Comparison of ENCODE assay signal across 18 cellular contexts in the genomic region with DNA sequence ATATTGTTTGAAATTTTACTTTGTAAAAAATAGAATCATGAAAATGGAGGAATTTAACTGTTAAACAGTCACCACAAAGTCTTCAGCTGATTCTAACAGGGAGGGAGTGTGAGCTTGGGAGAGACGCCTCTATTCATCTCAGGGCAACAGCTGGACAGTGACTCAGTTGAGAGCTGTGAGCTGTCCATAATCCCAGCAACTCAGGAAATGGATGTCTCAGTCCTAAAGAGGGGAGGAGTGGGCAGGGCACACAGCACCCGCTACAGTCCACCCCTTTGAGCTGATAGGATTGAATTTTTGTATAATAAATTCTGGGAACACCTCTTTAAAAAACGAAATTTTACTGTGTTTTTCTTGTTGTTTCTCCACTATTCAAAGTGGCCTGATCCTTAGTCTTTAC.
DNase-seq lines count a peak whose midpoint lies in the region; ATAC-seq, FAIRE-seq and TF ChIP-seq lines count a peak whose summit lies in the region.
"Had no signal": no experiment of that assay in that cellular context is flagged by ENCODE, and none has a peak within 500 bp of the region (broad histone marks: within the 10 kb centered on the region; RNA-seq: fewer than 3 reads in every experiment).

No MANE protein-coding gene starts in this region.

- H3K36me3 ChIP-seq in endothelial cell of umbilical vein (ENCODE audit: control insufficient read depth in 2 of 2, extremely low read depth in 1 of 2, insufficient read depth in 2 of 2, low read length in 2 of 2), result no peaks in the 10 kb centered on the region
- H3K36me3 ChIP-seq: ovary had no signal

- no peak overlapping the region for H3K4me2 ChIP-seq in endothelial cell of umbilical vein (ENCODE audit: insufficient read depth, low read length)
- H3K4me2 ChIP-seq: PC-9 had no signal

- no peak for TF ChIP-seq CTCF in endothelial cell of umbilical vein (IDR thresholded peaks at IDR 0.05; ENCODE audit: extremely low read depth in 1 of 2, insufficient read depth in 1 of 2, low read depth in 1 of 2, low read length in 2 of 2)
- TF ChIP-seq CTCF in endothelial cell (IDR thresholded peaks at IDR 0.05; ENCODE audit: unreplicated experiment), result no peak

- H3K27ac ChIP-seq in endothelial cell of umbilical vein (ENCODE audit: insufficient read depth, low read depth, low read length), result no peak overlapping the region
- H3K27ac ChIP-seq: HL-60, ovary, PC-9 had no signal

- DNase-seq in EL, result peak; percentile 74
- peak; percentile 44 for DNase-seq in RCC 7860 (ENCODE audit: low spot score)
- peak; percentile 12 for DNase-seq in endothelial cell of umbilical vein (ENCODE audit: low read depth, low spot score)
- peak; percentile 88 for DNase-seq in non-pigmented ciliary epithelial cell (ENCODE audit: low read depth)
- no peak for DNase-seq in erythroblast (lab: John Stamatoyannopoulos, UW)
- no peak for DNase-seq in endothelial cell (ENCODE audit: low spot score)
- DNase-seq in epidermal melanocyte (ENCODE audit: insufficient read length, low spot score), result no peak
- DNase-seq: activated CD4-positive, CD25-positive, alpha-beta regulatory T cell; activated effector memory CD4-positive, alpha-beta T cell treated with anti-CD3 and anti-CD28 coated beads, Interleukin-2, amount 50 U/mL, for 16 hours; CD4-positive, alpha-beta memory T cell; effector CD8-positive, alpha-beta T cell; NCI-H187; NCI-H524 treated with DMSO at 0.1 percent for 48 hours; ovary; PC-9; stimulated activated naive CD8-positive, alpha-beta T cell treated with anti-CD3 and anti-CD28 coated beads, Interleukin-15, Interleukin-2, amounts not matched to agents 100 U/mL and 50 U/mL, for 24 hours had no signal

- intact Hi-C loops in endothelial cell of umbilical vein (cut with micrococcal nuclease), result no loop called here

- no peaks in the 10 kb centered on the region for H3K9me3 Mint-ChIP-seq in endothelial cell (ENCODE audit: unreplicated experiment)

- H3K27ac Mint-ChIP-seq in endothelial cell (ENCODE audit: unreplicated experiment), result no peak overlapping the region

- no peak overlapping the region for H2AFZ ChIP-seq in endothelial cell of umbilical vein (ENCODE audit: low read depth, low read length)
- H2AFZ ChIP-seq: PC-9 had no signal

- H3K79me2 ChIP-seq in endothelial cell of umbilical vein (ENCODE audit: control insufficient read depth, insufficient read depth, low read length), result no peaks in the 10 kb centered on the region

- no peak for ATAC-seq in HG03280 (IDR thresholded peaks at IDR 0.05; ENCODE audit: unreplicated experiment)
- ATAC-seq: stimulated activated naive CD8-positive, alpha-beta T cell treated with anti-CD3 and anti-CD28 coated beads, Interleukin-15, Interleukin-2, amounts not matched to agents 100 U/mL and 50 U/mL, for 24 hours had no signal

- no peak overlapping the region for H3K9ac ChIP-seq in endothelial cell of umbilical vein (replicated peaks; ENCODE audit: extremely low read depth, insufficient read depth, low read length)

- no peaks in the 10 kb centered on the region for H4K20me1 ChIP-seq in endothelial cell of umbilical vein (replicated peaks; ENCODE audit: control insufficient read depth, extremely low read depth, insufficient read depth, low read length)

- H3K27me3 ChIP-seq in endothelial cell of umbilical vein (ENCODE audit: control insufficient read depth in 2 of 2, insufficient read depth in 2 of 2, low read length in 2 of 2), result no peaks in the 10 kb centered on the region
- H3K27me3 ChIP-seq: ovary had no signal

- H3K4me1 ChIP-seq in endothelial cell of umbilical vein (ENCODE audit: control insufficient read depth, extremely low read depth, insufficient read depth, low read length), result no peaks in the 10 kb centered on the region

- FAIRE-seq in RCC 7860 (lab: Jason Lieb, UNC) (no peak), endothelial cell of umbilical vein (lab: Jason Lieb, UNC) (no peak)

- no peaks in the 10 kb centered on the region for H3K9me3 ChIP-seq in endothelial cell of umbilical vein (replicated peaks; ENCODE audit: control insufficient read depth, insufficient read depth, low read length)
- H3K9me3 ChIP-seq: ovary had no signal

- POLR2A ChIA-PET in endothelial cell of umbilical vein (lab: Charles Lee), result no interaction called here

- H3K4me3 Mint-ChIP-seq in endothelial cell (ENCODE audit: unreplicated experiment), result no peak overlapping the region
- H3K4me3 Mint-ChIP-seq: CD4-positive, alpha-beta memory T cell had no signal

- H3K4me3 ChIP-seq in endothelial cell of umbilical vein (replicated peaks in 1 of 3; ENCODE audit: insufficient read depth in 1 of 3, low read depth in 1 of 3, low read length in 3 of 3), result no peak overlapping the region
- H3K4me3 ChIP-seq: ovary, PC-9 had no signal

- no peaks in the 10 kb centered on the region for H3K4me1 Mint-ChIP-seq in endothelial cell (ENCODE audit: unreplicated experiment)
- H3K4me1 Mint-ChIP-seq: CD4-positive, alpha-beta memory T cell had no signal

- TF ChIP-seq POLR2A in endothelial cell of umbilical vein (IDR thresholded peaks at IDR 0.05; ENCODE audit: low read depth, low read length) (no peak), erythroblast (IDR thresholded peaks at IDR 0.05; ENCODE audit: low read length) (no peak)

- H3K9me1 ChIP-seq in endothelial cell of umbilical vein (replicated peaks; ENCODE audit: control insufficient read depth, extremely low read depth, insufficient read depth, low read length), result no peaks in the 10 kb centered on the region

- CTCF ChIA-PET in endothelial cell of umbilical vein (lab: Charles Lee), result no interaction called here

- dilution Hi-C loops in endothelial cell of umbilical vein (cut with MboI; ENCODE audit: extremely low pct_ligation_motif_present, low sequenced_read_pairs), result no loop called here

- no TSS peak for BruUV-seq in endothelial cell of umbilical vein (replicated peaks; lab: Mats Ljungman, UMichigan)

- H3K36me3 Mint-ChIP-seq in endothelial cell (ENCODE audit: low read depth, unreplicated experiment), result no peaks in the 10 kb centered on the region
- H3K36me3 Mint-ChIP-seq: CD4-positive, alpha-beta memory T cell had no signal

- no peaks in the 10 kb centered on the region for H3K27me3 Mint-ChIP-seq in endothelial cell (ENCODE audit: unreplicated experiment)
- H3K27me3 Mint-ChIP-seq: CD4-positive, alpha-beta memory T cell had no signal

TF ChIP-seq in endothelial cell of umbilical vein, 7 proteins besides CTCF, POLR2A, EP300 and RAD21:
- peak; percentile 12 for TF ChIP-seq GATA2 (IDR thresholded peaks at IDR 0.05; ENCODE audit: insufficient read depth, insufficient read length, low read depth, low read length)
- no peak for TF ChIP-seq JUN (IDR thresholded peaks at IDR 0.05; ENCODE audit: borderline replicate concordance, insufficient read depth, insufficient read length, low read depth)
- peak; percentile 78 for TF ChIP-seq FOS (IDR thresholded peaks at IDR 0.05; ENCODE audit: borderline replicate concordance, insufficient read depth, low read length)

Comparison
In these comparisons a context has a peak if more than half of its experiments do, and no peak if none do; other contexts are left out.
1. DNase-seq: peak in EL (single experiment), RCC 7860 (single experiment), endothelial cell of umbilical vein (single experiment) and non-pigmented ciliary epithelial cell (single experiment); none in erythroblast (0 of 2), endothelial cell (single experiment) and epidermal melanocyte (single experiment).